ENCODE assay signal across 1 cellular context in the genomic region with DNA sequence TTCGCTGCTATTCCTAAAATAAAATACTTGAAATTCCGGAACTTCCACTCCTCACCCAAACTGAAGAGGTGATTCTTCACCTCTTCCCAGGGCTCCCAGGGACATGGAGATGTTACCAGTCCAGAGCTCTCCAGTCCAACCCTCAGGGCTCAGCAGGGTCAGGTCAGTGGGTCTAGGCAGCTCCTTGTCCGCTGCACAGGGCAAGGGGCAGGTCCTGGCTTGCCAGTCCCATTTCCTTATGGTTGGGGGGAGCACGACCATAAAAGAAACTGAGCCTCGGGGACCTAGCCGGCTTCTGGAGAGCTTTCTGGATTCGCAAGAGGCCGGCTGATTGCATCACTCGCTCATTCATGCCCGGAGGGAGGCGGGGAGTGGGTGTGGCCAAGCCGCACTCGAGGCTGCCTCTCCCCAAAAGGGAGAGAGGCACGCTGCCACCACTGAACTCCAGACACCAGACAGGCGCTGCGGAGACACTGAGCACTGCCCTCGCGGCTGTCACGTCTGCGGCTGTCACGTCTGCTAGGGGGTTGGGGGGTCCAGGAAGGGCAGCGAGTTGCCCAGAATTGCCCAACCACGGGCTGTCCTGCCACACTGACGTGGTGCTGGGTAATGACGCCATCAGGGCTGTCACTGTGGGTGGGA.
TF ChIP-seq lines count a peak whose summit lies in the region.

No MANE protein-coding gene starts in this region.

TF ChIP-seq in HEK293, 187 proteins besides CTCF, POLR2A, EP300 and RAD21 (continued from another document and continues in another):
- TF ChIP-seq PRDM2 (tag by site-specific recombination; IDR thresholded peaks at IDR 0.05; ENCODE audit: borderline replicate concordance): no peak
- no peak for TF ChIP-seq OVOL3 (tag by site-specific recombination; IDR thresholded peaks at IDR 0.05)
- no peak for TF ChIP-seq ZNF155 (tag by site-specific recombination; IDR thresholded peaks at IDR 0.05)
- 0 out of 2 replicates have a peak, but pooled peaks have one; percentile 18 for TF ChIP-seq ZNF600 (tag by site-specific recombination; IDR thresholded peaks at IDR 0.05)
- no peak for TF ChIP-seq ZNF654 (tag by site-specific recombination; IDR thresholded peaks at IDR 0.05; ENCODE audit: low read depth)
- TF ChIP-seq ZNF341 (tag by site-specific recombination; IDR thresholded peaks at IDR 0.05; ENCODE audit: low read depth): peak; percentile 74
- TF ChIP-seq ZNF501 (tag by site-specific recombination; IDR thresholded peaks at IDR 0.05): no peak
- peak; percentile 66 for TF ChIP-seq ZNF629 (tag by site-specific recombination; IDR thresholded peaks at IDR 0.05)
- TF ChIP-seq ZNF529 (tag by site-specific recombination; IDR thresholded peaks at IDR 0.05; ENCODE audit: insufficient replicate concordance): no peak
- TF ChIP-seq ZNF302 (tag by site-specific recombination; IDR thresholded peaks at IDR 0.05; ENCODE audit: low read depth): no peak
- TF ChIP-seq ZNF580 (tag by site-specific recombination; IDR thresholded peaks at IDR 0.05): 0 out of 2 replicates have a peak, but pooled peaks have one; percentile 25
- TF ChIP-seq, protein P1, sequence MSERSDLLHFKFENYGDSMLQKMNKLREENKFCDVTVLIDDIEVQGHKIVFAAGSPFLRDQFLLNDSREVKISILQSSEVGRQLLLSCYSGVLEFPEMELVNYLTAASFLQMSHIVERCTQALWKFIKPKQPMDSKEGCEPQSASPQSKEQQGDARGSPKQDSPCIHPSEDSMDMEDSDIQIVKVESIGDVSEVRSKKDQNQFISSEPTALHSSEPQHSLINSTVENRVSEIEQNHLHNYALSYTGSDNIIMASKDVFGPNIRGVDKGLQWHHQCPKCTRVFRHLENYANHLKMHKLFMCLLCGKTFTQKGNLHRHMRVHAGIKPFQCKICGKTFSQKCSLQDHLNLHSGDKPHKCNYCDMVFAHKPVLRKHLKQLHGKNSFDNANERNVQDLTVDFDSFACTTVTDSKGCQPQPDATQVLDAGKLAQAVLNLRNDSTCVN (tag by site-specific recombination; optimal IDR thresholded peaks at IDR 0.05): no peak
- no peak for TF ChIP-seq SCRT2 (tag by site-specific recombination; IDR thresholded peaks at IDR 0.05)
- TF ChIP-seq FEZF1 (tag by site-specific recombination; IDR thresholded peaks at IDR 0.05): no peak
- TF ChIP-seq ZNF398 (tag by site-specific recombination; IDR thresholded peaks at IDR 0.05): 0 out of 2 replicates have a peak, but pooled peaks have one; percentile 41
- TF ChIP-seq ZSCAN30 (tag by site-specific recombination; IDR thresholded peaks at IDR 0.05): peak; percentile 45; the same call in 1 of the 2 replicates
- no peak for TF ChIP-seq ZNF292 (tag by site-specific recombination; IDR thresholded peaks at IDR 0.05; ENCODE audit: borderline replicate concordance, low read depth)
- TF ChIP-seq ZNF169 (tag by site-specific recombination; IDR thresholded peaks at IDR 0.05): no peak
- no peak for TF ChIP-seq OSR2 (tag by site-specific recombination; IDR thresholded peaks at IDR 0.05)
- TF ChIP-seq ZBTB10 (tag by site-specific recombination; IDR thresholded peaks at IDR 0.05): no peak
- TF ChIP-seq ZNF280D (tag by site-specific recombination; IDR thresholded peaks at IDR 0.05): no peak
- no peak for TF ChIP-seq ZNF37A (tag by site-specific recombination; IDR thresholded peaks at IDR 0.05)
- no peak for TF ChIP-seq ZNF362 (tag by site-specific recombination; IDR thresholded peaks at IDR 0.05)
- TF ChIP-seq BCL11A (tag by site-specific recombination; IDR thresholded peaks at IDR 0.05; ENCODE audit: low read depth): no peak
- TF ChIP-seq, protein P2, sequence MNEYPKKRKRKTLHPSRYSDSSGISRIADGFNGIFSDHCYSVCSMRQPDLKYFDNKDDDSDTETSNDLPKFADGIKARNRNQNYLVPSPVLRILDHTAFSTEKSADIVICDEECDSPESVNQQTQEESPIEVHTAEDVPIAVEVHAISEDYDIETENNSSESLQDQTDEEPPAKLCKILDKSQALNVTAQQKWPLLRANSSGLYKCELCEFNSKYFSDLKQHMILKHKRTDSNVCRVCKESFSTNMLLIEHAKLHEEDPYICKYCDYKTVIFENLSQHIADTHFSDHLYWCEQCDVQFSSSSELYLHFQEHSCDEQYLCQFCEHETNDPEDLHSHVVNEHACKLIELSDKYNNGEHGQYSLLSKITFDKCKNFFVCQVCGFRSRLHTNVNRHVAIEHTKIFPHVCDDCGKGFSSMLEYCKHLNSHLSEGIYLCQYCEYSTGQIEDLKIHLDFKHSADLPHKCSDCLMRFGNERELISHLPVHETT (tag by site-specific recombination; IDR thresholded peaks at IDR 0.05): no peak
- peak; percentile 33; the same call in 1 of the 2 replicates for TF ChIP-seq ZNF561 (tag by site-specific recombination; IDR thresholded peaks at IDR 0.05; ENCODE audit: borderline replicate concordance)
- TF ChIP-seq ZBTB8A (tag by site-specific recombination; IDR thresholded peaks at IDR 0.05): peak; percentile 88
- no peak for TF ChIP-seq ZNF623 (tag by site-specific recombination; IDR thresholded peaks at IDR 0.05)
- no peak for TF ChIP-seq ZNF10 (tag by site-specific recombination; IDR thresholded peaks at IDR 0.05)
- no peak for TF ChIP-seq ZNF626 (tag by site-specific recombination; IDR thresholded peaks at IDR 0.05)
- no peak for TF ChIP-seq ZNF548 (tag by site-specific recombination; IDR thresholded peaks at IDR 0.05)
- no peak for TF ChIP-seq GLIS1 (tag by site-specific recombination; IDR thresholded peaks at IDR 0.05)
- TF ChIP-seq ZNF280C (tag by site-specific recombination; IDR thresholded peaks at IDR 0.05): no peak
- no peak for TF ChIP-seq ZNF510 (tag by site-specific recombination; IDR thresholded peaks at IDR 0.05; ENCODE audit: insufficient replicate concordance)
- no peak for TF ChIP-seq ZNF558 (tag by site-specific recombination; IDR thresholded peaks at IDR 0.05)
